11 cellular contexts compared by ENCODE assay signal in genomic region chr14:61752626-61753025, GRCh38. TPM values are rescaled to one million over a fixed set of nuclear protein-coding genes. Genes with fewer than 3 reads are reported as not detected.
DNase-seq lines count a peak whose midpoint lies in the region; ATAC-seq and FAIRE-seq lines count a peak whose summit lies in the region.
"Had no signal": no experiment of that assay in that cellular context is flagged by ENCODE, and none has a peak within 500 bp of the region (broad histone marks: within the 10 kb centered on the region; RNA-seq: fewer than 3 reads in every experiment).

No MANE protein-coding gene starts in this region.

- H3K4me1 Mint-ChIP-seq in T-helper 17 cell: peaks cover 14% of the 10 kb centered on the region

- H3K36me3 Mint-ChIP-seq in T-helper 17 cell (ENCODE audit: low read depth): peaks cover 3% of the 10 kb centered on the region

- ATAC-seq in GM18907 (IDR thresholded peaks at IDR 0.05; ENCODE audit: unreplicated experiment) (peak; percentile 47), HG03060 (IDR thresholded peaks at IDR 0.05; ENCODE audit: low read depth, unreplicated experiment) (peak; percentile 46), T-helper 17 cell (no peak)

- peak overlapping the region; percentile 31 for H3K4me3 Mint-ChIP-seq in T-helper 17 cell
- H3K4me3 Mint-ChIP-seq: neural crest cell had no signal

- H3K27me3 Mint-ChIP-seq in T-helper 17 cell: peaks cover 14% of the 10 kb centered on the region

- H3K9me3 ChIP-seq in T-helper 17 cell (ENCODE audit: control insufficient read depth, low read length, poor library complexity, severe bottlenecking): no peaks in the 10 kb centered on the region
- H3K9me3 ChIP-seq: SK-N-SH, suprapubic skin had no signal

- peak overlapping the region; percentile 88 for H3K27ac Mint-ChIP-seq in T-helper 17 cell

- FAIRE-seq in frontal cortex (lab: Jason Lieb, UNC): no peak

- DNase-seq in T-helper 17 cell: no peak
- peak; percentile 49 for DNase-seq in pons (ENCODE audit: low spot score)
- DNase-seq in frontal cortex (ENCODE audit: low spot score in 2 of 2): no peak
- no peak for DNase-seq in mucosa of gallbladder (ENCODE audit: low spot score)
- no peak for DNase-seq in putamen (ENCODE audit: low spot score)
- DNase-seq in GDM1 (lab: John Stamatoyannopoulos, UW): no peak
- DNase-seq: SK-N-SH had no signal

RNA-seq across cellular contexts. Expression of gene SNAPC1, which starts 9.6 kb away (rescaled TPM):
- total RNA-seq in T-helper 17 cell (1 to 10 TPM; 3.3 to 4.3 TPM), frontal cortex (6.5 TPM), mucosa of gallbladder (5.9 TPM)

RNA-seq across cellular contexts. Expression of gene HIF1A, which starts 57.3 kb away (rescaled TPM):
- 100 to 1,000 TPM; 175 to 204 TPM for total RNA-seq in T-helper 17 cell
- 151 TPM for total RNA-seq in frontal cortex
- 181 TPM for total RNA-seq in mucosa of gallbladder

RNA-seq across cellular contexts. Expression of gene SYT16, which starts 59.9 kb away (rescaled TPM):
- total RNA-seq in T-helper 17 cell (not detected), frontal cortex (84.0 TPM), mucosa of gallbladder (0.20 TPM)

Comparison
In these comparisons a context has a peak if more than half of its experiments do, and no peak if none do; other contexts are left out.
1. RNA of gene SYT16, which starts 59.9 kb away (total RNA-seq): 84.0 TPM in frontal cortex (single experiment); 0.20 TPM in mucosa of gallbladder (single experiment) and not detected in T-helper 17 cell; every median in the first group is over 10 times any median in the second.